17 cellular contexts compared by ENCODE assay signal in the genomic region with DNA sequence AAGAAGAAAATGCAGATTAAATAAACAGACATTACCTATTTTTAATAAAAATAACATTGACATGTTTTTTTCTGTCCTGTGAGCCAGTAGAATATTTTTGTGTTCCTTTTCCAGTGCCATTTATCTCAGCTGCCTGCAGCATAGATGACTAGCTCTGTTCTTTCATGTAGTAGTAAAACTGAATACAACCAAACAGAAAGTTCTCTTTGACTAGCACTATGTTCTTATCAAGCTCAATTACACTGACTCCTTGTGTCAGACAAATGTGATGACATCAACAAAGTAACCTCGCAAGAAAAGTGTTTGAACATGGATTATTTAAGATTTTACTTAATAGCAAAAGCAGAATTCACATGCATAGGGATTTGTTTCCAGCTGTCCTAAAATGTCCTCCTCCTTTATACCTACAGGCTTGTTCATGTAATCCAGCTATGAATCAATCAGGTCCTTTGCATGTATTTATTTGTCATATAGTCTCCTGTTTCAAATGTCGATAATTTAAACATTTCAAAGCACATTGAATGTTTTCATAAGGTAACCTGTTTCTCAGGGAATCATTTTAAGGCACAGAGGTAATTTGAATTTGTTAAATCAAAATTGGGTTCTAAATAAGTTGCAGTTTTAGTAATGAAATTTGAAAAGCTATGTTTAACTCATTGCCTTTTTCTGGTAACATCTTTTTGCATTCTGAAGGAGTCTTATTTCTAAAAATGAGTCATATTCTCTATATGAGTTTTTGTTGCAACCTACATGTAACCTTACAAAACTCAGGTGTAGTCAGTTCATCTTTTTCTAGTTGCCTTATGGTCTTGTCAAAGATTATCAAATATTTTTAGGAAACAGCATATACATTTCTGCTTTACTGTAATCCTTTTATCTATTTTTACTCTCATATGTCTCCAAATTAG.
DNase-seq lines count a peak whose midpoint lies in the region; ATAC-seq and TF ChIP-seq lines count a peak whose summit lies in the region.
"Had no signal": no experiment of that assay in that cellular context is flagged by ENCODE, and none has a peak within 500 bp of the region (broad histone marks: within the 10 kb centered on the region; RNA-seq: fewer than 3 reads in every experiment).

No MANE protein-coding gene starts in this region.

- peak overlapping the region; percentile 79 for H3K27ac Mint-ChIP-seq in activated T-cell treated with anti-CD3 and anti-CD28 coated beads, Interleukin-2, amount 50 U/mL, for 72 hours
- H3K27ac Mint-ChIP-seq: activated CD8-positive, alpha-beta T cell treated with anti-CD3 and anti-CD28 coated beads for 36 hours; activated naive CD4-positive, alpha-beta T cell treated with anti-CD3 and anti-CD28 coated beads, Interleukin-2, amount 50 U/mL, for 72 hours; T-helper 2 cell treated with Interferon-gamma antibody and Interleukin-4, amounts not matched to agents 5 μg/mL and 100 μg/mL, for 36 hours had no signal

- peaks cover 17% of the 10 kb centered on the region for H3K4me1 Mint-ChIP-seq in activated T-cell treated with anti-CD3 and anti-CD28 coated beads, Interleukin-2, amount 50 U/mL, for 72 hours (ENCODE audit: low read depth)
- H3K4me1 Mint-ChIP-seq: central memory CD8-positive, alpha-beta T cell had no signal

- H3K36me3 ChIP-seq in MG63 = no peaks in the 10 kb centered on the region

- POLR2A ChIA-PET in HEK293T (lab: Yijun Ruan, JAX) = no interaction called here

- H3K27me3 Mint-ChIP-seq in activated T-cell treated with anti-CD3 and anti-CD28 coated beads, Interleukin-2, amount 50 U/mL, for 72 hours (ENCODE audit: low read depth) = no peaks in the 10 kb centered on the region
- H3K27me3 Mint-ChIP-seq: activated CD8-positive, alpha-beta T cell treated with anti-CD3 and anti-CD28 coated beads for 36 hours; central memory CD8-positive, alpha-beta T cell had no signal

- H3K36me3 Mint-ChIP-seq in activated T-cell treated with anti-CD3 and anti-CD28 coated beads, Interleukin-2, amount 50 U/mL, for 72 hours (ENCODE audit: insufficient read depth in 2 of 2) = peaks cover 2% of the 10 kb centered on the region in 2 donors

- peak overlapping the region; percentile 17 to 71 for H3K4me3 Mint-ChIP-seq in activated T-cell treated with anti-CD3 and anti-CD28 coated beads, Interleukin-2, amount 50 U/mL, for 72 hours
- H3K4me3 Mint-ChIP-seq: activated CD8-positive, alpha-beta T cell treated with anti-CD3 and anti-CD28 coated beads for 36 hours; central memory CD8-positive, alpha-beta T cell; T-helper 2 cell treated with Interferon-gamma antibody and Interleukin-4, amounts not matched to agents 5 μg/mL and 100 μg/mL, for 36 hours had no signal

- H3K9me3 Mint-ChIP-seq in activated T-cell treated with anti-CD3 and anti-CD28 coated beads, Interleukin-2, amount 50 U/mL, for 72 hours = peaks cover 7 to 17% of the 10 kb centered on the region in 2 donors

- no peaks in the 10 kb centered on the region for H3K9me3 ChIP-seq in MG63

- peak; percentile 85 to 86 for ATAC-seq in activated T-cell treated with anti-CD3 and anti-CD28 coated beads, Interleukin-2, amount 50 U/mL, for 72 hours (replicated peaks in 1 of 2)
- peak; percentile 86 for ATAC-seq in HG02623 (IDR thresholded peaks at IDR 0.05; ENCODE audit: unreplicated experiment)
- peak; percentile 57 for ATAC-seq in HG03354 (IDR thresholded peaks at IDR 0.05; ENCODE audit: poor library complexity, severe bottlenecking, unreplicated experiment)
- ATAC-seq: activated CD8-positive, alpha-beta T cell treated with anti-CD3 and anti-CD28 coated beads for 36 hours had no signal

- CTCF ChIA-PET in HEK293T (lab: Yijun Ruan, JAX) = no interaction called here

- no peaks in the 10 kb centered on the region for H3K27me3 ChIP-seq in MG63

- DNase-seq in activated T-cell treated with anti-CD3 and anti-CD28 coated beads, Interleukin-2, amount 50 U/mL, for 72 hours = no peak
- DNase-seq in activated T-cell treated with anti-CD3 and anti-CD28 coated beads for 4 hours = no peak
- no peak for DNase-seq in MG63
- no peak for DNase-seq in HEK293T (ENCODE audit: extremely low spot score)
- DNase-seq in HuH-7 (ENCODE audit: low spot score) = no peak
- no peak for DNase-seq in NCI-H345 treated with DMSO at 0.1 percent for 48 hours (lab: John Stamatoyannopoulos, UW; ENCODE audit: unreplicated experiment)
- DNase-seq: activated CD8-positive, alpha-beta T cell treated with anti-CD3 and anti-CD28 coated beads for 36 hours; erythroblast; GOT3; MV-4-11; PC-9; trophoblast cell had no signal

- no peak overlapping the region for H3K4me3 ChIP-seq in MG63
- H3K4me3 ChIP-seq: PC-9 had no signal

TF ChIP-seq in HEK293T, 16 proteins besides CTCF, POLR2A, EP300 and RAD21:
- TF ChIP-seq SUZ12 (IDR thresholded peaks at IDR 0.05) (no peak), SP1 (IDR thresholded peaks at IDR 0.05) (no peak), FOXM1 (IDR thresholded peaks at IDR 0.05; ENCODE audit: borderline replicate concordance) (no peak), TARDBP (IDR thresholded peaks at IDR 0.05) (no peak), CTBP1 (IDR thresholded peaks at IDR 0.05; ENCODE audit: borderline replicate concordance) (no peak), ARNT (IDR thresholded peaks at IDR 0.05) (no peak), BHLHE40 (IDR thresholded peaks at IDR 0.05; ENCODE audit: borderline replicate concordance) (no peak), LEF1 (IDR thresholded peaks at IDR 0.05; ENCODE audit: borderline replicate concordance) (no peak), ZNF384 (IDR thresholded peaks at IDR 0.05) (no peak), HDGF (IDR thresholded peaks at IDR 0.05; ENCODE audit: borderline replicate concordance) (no peak), NFRKB (IDR thresholded peaks at IDR 0.05) (no peak), FOXK2 (IDR thresholded peaks at IDR 0.05) (no peak), L3MBTL2 (conservative IDR thresholded peaks at IDR 0.05) (no peak)
- TF ChIP-seq, protein P1, sequence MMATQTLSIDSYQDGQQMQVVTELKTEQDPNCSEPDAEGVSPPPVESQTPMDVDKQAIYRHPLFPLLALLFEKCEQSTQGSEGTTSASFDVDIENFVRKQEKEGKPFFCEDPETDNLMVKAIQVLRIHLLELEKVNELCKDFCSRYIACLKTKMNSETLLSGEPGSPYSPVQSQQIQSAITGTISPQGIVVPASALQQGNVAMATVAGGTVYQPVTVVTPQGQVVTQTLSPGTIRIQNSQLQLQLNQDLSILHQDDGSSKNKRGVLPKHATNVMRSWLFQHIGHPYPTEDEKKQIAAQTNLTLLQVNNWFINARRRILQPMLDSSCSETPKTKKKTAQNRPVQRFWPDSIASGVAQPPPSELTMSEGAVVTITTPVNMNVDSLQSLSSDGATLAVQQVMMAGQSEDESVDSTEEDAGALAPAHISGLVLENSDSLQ (IDR thresholded peaks at IDR 0.05) = no peak
